ENCODE assay signal across 9 cellular contexts in genomic region chr9:83701769-83702168, GRCh38. TPM values are rescaled to one million over a fixed set of nuclear protein-coding genes. Genes with fewer than 3 reads are reported as not detected.
A peak's percentile ranks its signal among the peaks of the same experiment; 100 is the strongest.
DNase-seq lines count a peak whose midpoint lies in the region; ATAC-seq and TF ChIP-seq lines count a peak whose summit lies in the region.
"Had no signal": no experiment of that assay in that cellular context is flagged by ENCODE, and none has a peak within 500 bp of the region (broad histone marks: within the 10 kb centered on the region; RNA-seq: fewer than 3 reads in every experiment).

No MANE protein-coding gene starts in this region.

- CTCF ChIA-PET in OCI-LY7 (lab: Charles Lee; ENCODE audit: unreplicated experiment) = no interaction called here

- no peak for TF ChIP-seq EP300 in sigmoid colon (IDR thresholded peaks at IDR 0.05)

- H3K27me3 ChIP-seq in GM06990 (replicated peaks; ENCODE audit: control insufficient read depth, insufficient read depth, low read length) = no peaks in the 10 kb centered on the region
- H3K27me3 ChIP-seq in sigmoid colon = no peaks in the 10 kb centered on the region

- peaks cover 87% of the 10 kb centered on the region for H3K4me1 ChIP-seq in OCI-LY7 (ENCODE audit: insufficient read depth, low read length, poor library complexity, severe bottlenecking)
- H3K4me1 ChIP-seq in sigmoid colon = peaks cover 0 to 73% (median 51%) of the 10 kb centered on the region in 4 donors

- TF ChIP-seq POLR2A in sigmoid colon (IDR thresholded peaks at IDR 0.05) = no peak

- intact Hi-C loops in OCI-LY7 (cut with micrococcal nuclease; ENCODE audit: unreplicated experiment) (no loop called here), sigmoid colon (cut with DNase I) (loop anchor here (10.0 kb wide), 1 partner anchor 223 kb away; the partner anchor contains the start of gene KIF27)

- H3K27ac ChIP-seq in OCI-LY7 (ENCODE audit: low read depth, low read length, poor library complexity, severe bottlenecking) (peak overlapping the region; percentile 82), sigmoid colon (peak overlapping the region; percentile 39 to 75 (median 62))

- POLR2A ChIA-PET in OCI-LY7 (lab: Charles Lee) = interaction anchor here (0.7 to 4.5 kb wide), 6 partner anchors 10 to 117 kb away, joined by 3 to 38 read pairs (median 4); no protein-coding TSS in a partner anchor

- H3K4me2 ChIP-seq in OCI-LY7 (ENCODE audit: low read length) = peak overlapping the region; percentile 84

- H3K36me3 ChIP-seq in GM06990 (ENCODE audit: control insufficient read depth, insufficient read depth, low read length) = no peaks in the 10 kb centered on the region
- H3K36me3 ChIP-seq in OCI-LY7 (ENCODE audit: insufficient read depth, low read length) = peaks cover 29% of the 10 kb centered on the region
- no peaks in the 10 kb centered on the region for H3K36me3 ChIP-seq in sigmoid colon

- DNase-seq in GM06990 (ENCODE audit: extremely low read depth, insufficient read length) (no peak), OCI-LY7 (ENCODE audit: low spot score) (peak; percentile 34), epithelial cell of proximal tubule (ENCODE audit: low read depth) (peak; percentile 64), sigmoid colon (no peak), activated gamma-delta T cell (lab: John Stamatoyannopoulos, UW) (no peak), NCI-H2081 (lab: John Stamatoyannopoulos, UW) (no peak)
- DNase-seq in activated CD8-positive, alpha-beta memory T cell treated with anti-CD3 and anti-CD28 coated beads, Interleukin-2, amount 50 U/mL, for 48 hours = no peak
- DNase-seq: activated CD4-positive, alpha-beta T cell treated with anti-CD3 and anti-CD28 coated beads, Interleukin-2, amount 50 U/mL, for 4 hours had no signal

- TF ChIP-seq CTCF in GM06990 (IDR thresholded peaks at IDR 0.05; ENCODE audit: insufficient read depth, low read length, poor library complexity, severe bottlenecking) (no peak), OCI-LY7 (conservative IDR thresholded peaks at IDR 0.05; ENCODE audit: low read length) (no peak), epithelial cell of proximal tubule (conservative IDR thresholded peaks at IDR 0.05; ENCODE audit: low read depth, low read length) (no peak), sigmoid colon (IDR thresholded peaks at IDR 0.05) (no peak)

- H3K4me3 ChIP-seq in GM06990 (replicated peaks; ENCODE audit: low read depth, low read length) = peak overlapping the region; percentile 42
- peak overlapping the region; percentile 89 for H3K4me3 ChIP-seq in OCI-LY7 (ENCODE audit: low read depth, low read length, poor library complexity, severe bottlenecking)
- H3K4me3 ChIP-seq in epithelial cell of proximal tubule (ENCODE audit: low read depth, low read length) = no peak overlapping the region
- peak overlapping the region in 2 of 4 donors; percentile 3 to 14 for H3K4me3 ChIP-seq in sigmoid colon

- ATAC-seq in HG03139 (IDR thresholded peaks at IDR 0.05; ENCODE audit: unreplicated experiment) = no peak

- peaks cover 3% of the 10 kb centered on the region; the same call in 1 of the 2 replicates for H3K9me3 ChIP-seq in OCI-LY7 (ENCODE audit: low read length)
- no peaks in the 10 kb centered on the region for H3K9me3 ChIP-seq in sigmoid colon

- BruUV-seq in OCI-LY7 (replicated peaks; lab: Mats Ljungman, UMichigan) = no TSS peak

- H4K20me1 ChIP-seq in OCI-LY7 (ENCODE audit: insufficient read depth, low read length) = peaks cover 43% of the 10 kb centered on the region; the same call in 1 of the 2 replicates

- H3K79me2 ChIP-seq in OCI-LY7 (ENCODE audit: insufficient read depth, low read depth, low read length) = peaks cover 100% of the 10 kb centered on the region

- no peaks in the 10 kb centered on the region for H3K9me2 ChIP-seq in OCI-LY7 (ENCODE audit: insufficient read depth, low read length)

- H2AFZ ChIP-seq in OCI-LY7 (ENCODE audit: low read length) = no peak overlapping the region

- WGBS in sigmoid colon, 2 donors = 30 to 58% methylated on average over 6 of the region's 6 CpGs

RNA-seq across cellular contexts. Expression of gene UBQLN1, which starts 6.0 kb away (rescaled TPM):
- 83.9 and 115 TPM in 2 replicates for total RNA-seq in OCI-LY7 (2014; rRNA removed; shearing (Covaris generic))
- 179 and 185 TPM in 2 replicates for total RNA-seq in OCI-LY7 (2022)
- total RNA-seq in epithelial cell of proximal tubule = 69.8 and 109 TPM in 2 replicates
- total RNA-seq in sigmoid colon = 100 to 1,000 TPM in 3 of 4 donors, 10 to 100 TPM in 1; 96.1 to 113 (median 105) TPM
- polyA plus RNA-seq in sigmoid colon = 10 to 100 TPM; 33.0 to 46.5 (median 40.2) TPM

Comparison
In these comparisons a context has a peak if more than half of its experiments do, and no peak if none do; other contexts are left out.
1. DNase-seq: peak in OCI-LY7 (single experiment) and epithelial cell of proximal tubule (single experiment); none in GM06990 (single experiment), sigmoid colon (single experiment), activated CD8-positive, alpha-beta memory T cell treated with anti-CD3 and anti-CD28 coated beads, Interleukin-2, amount 50 U/mL, for 48 hours (single experiment), activated gamma-delta T cell (single experiment) and NCI-H2081 (0 of 2).